24 cellular contexts compared by ENCODE assay signal in genomic region chr1:145974721-145975120, GRCh38. TPM values are rescaled to one million over a fixed set of nuclear protein-coding genes. Genes with fewer than 3 reads are reported as not detected.
"Had no signal": no experiment of that assay in that cellular context is flagged by ENCODE, and none has a peak within 500 bp of the region (broad histone marks: within the 10 kb centered on the region; RNA-seq: fewer than 3 reads in every experiment).

No MANE protein-coding gene starts in this region.

- H3K4me3 Mint-ChIP-seq: activated T-cell treated with anti-CD3 and anti-CD28 coated beads, Interleukin-2, amount 50 U/mL, for 72 hours; nephron progenitor cell; T-helper 2 cell treated with Interferon-gamma antibody and Interleukin-4, amounts not matched to agents 5 μg/mL and 100 μg/mL, for 36 hours had no signal

- H3K36me3 ChIP-seq: brain microvascular endothelial cell, uterus had no signal

- H3K9me3 Mint-ChIP-seq: activated T-cell treated with anti-CD3 and anti-CD28 coated beads, Interleukin-2, amount 50 U/mL, for 72 hours; nephron progenitor cell; T-helper 2 cell treated with Interferon-gamma antibody and Interleukin-4, amounts not matched to agents 5 μg/mL and 100 μg/mL, for 36 hours had no signal

- H3K4me3 ChIP-seq: left ventricle myocardium inferior, mucosa of descending colon, SJSA1, spleen, tibial artery, uterus had no signal

- FAIRE-seq: colon, frontal cortex, TTC549 had no signal

- H3K4me1 Mint-ChIP-seq: nephron progenitor cell had no signal

- H3K27me3 ChIP-seq: brain microvascular endothelial cell, SJSA1, spleen, tibial artery, uterus had no signal

- H3K27ac ChIP-seq: brain microvascular endothelial cell, left ventricle myocardium inferior, SJSA1, tibial artery, uterus had no signal

- H3K27ac Mint-ChIP-seq: nephron progenitor cell; T-helper 2 cell treated with Interferon-gamma antibody and Interleukin-4, amounts not matched to agents 5 μg/mL and 100 μg/mL, for 36 hours had no signal

- H3K9me3 ChIP-seq: left ventricle myocardium inferior, mucosa of descending colon, SJSA1, spleen, tibial artery, uterus had no signal

- ATAC-seq: activated T-cell treated with anti-CD3 and anti-CD28 coated beads, Interleukin-2, amount 50 U/mL, for 72 hours; mucosa of descending colon had no signal

- DNase-seq: activated CD4-positive, alpha-beta T cell treated with anti-CD3 and anti-CD28 coated beads for 4 hours; activated T-cell treated with anti-CD3 and anti-CD28 coated beads, Interleukin-2, amount 50 U/mL, for 72 hours; anterior cingulate cortex; brain microvascular endothelial cell; central memory CD4-positive, alpha-beta T cell; kidney glomerular epithelial cell; left ventricle myocardium inferior; mammary epithelial cell; mucosa of descending colon; nephron progenitor cell; nucleus accumbens; spleen; stimulated activated CD4-positive, alpha-beta T cell treated with anti-CD3 and anti-CD28 coated beads, Interleukin-4, amount 100 ng/mL, for 4 hours; stimulated activated naive CD4-positive, alpha-beta T cell; uterus had no signal

RNA-seq across cellular contexts. Expression of gene HJV, which starts 46.8 kb away (rescaled TPM):
- total RNA-seq: activated T-cell treated with anti-CD3 and anti-CD28 coated beads, Interleukin-2, amount 50 U/mL, for 72 hours; frontal cortex; mammary epithelial cell; mucosa of descending colon; renal cortical epithelial cell; SJSA1; spleen; subcutaneous adipose tissue; uterus had no signal
- polyA plus RNA-seq: esophagus, mammary epithelial cell, spleen had no signal
